10 cellular contexts compared by ENCODE assay signal in the genomic region with DNA sequence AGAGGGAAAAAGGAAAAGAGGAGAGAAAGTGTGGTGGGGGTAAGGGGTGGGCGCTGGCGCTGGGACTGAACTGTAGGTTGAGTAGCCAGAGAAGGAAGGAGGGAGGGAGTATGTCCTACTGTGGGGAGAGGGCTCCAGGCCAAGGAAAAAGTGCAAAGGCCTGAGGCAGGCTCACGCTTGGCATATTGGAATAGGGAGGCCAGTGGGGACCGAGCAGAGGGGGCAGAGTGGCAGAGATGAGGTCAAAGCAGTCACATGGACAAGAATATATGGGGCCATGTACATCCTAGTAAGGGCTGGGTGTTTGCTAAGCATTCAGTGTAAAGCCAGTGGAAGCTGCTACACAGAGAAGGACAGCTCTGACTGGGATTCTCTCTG. TPM values are rescaled to one million over a fixed set of nuclear protein-coding genes. Genes with fewer than 3 reads are reported as not detected.
DNase-seq lines count a peak whose midpoint lies in the region; ATAC-seq and TF ChIP-seq lines count a peak whose summit lies in the region.
"Had no signal": no experiment of that assay in that cellular context is flagged by ENCODE, and none has a peak within 500 bp of the region (broad histone marks: within the 10 kb centered on the region; RNA-seq: fewer than 3 reads in every experiment).

No MANE protein-coding gene starts in this region.

- H3K36me3 Mint-ChIP-seq in activated CD8-positive, alpha-beta T cell treated with anti-CD3 and anti-CD28 coated beads for 36 hours (ENCODE audit: low read depth), result peaks cover 19% of the 10 kb centered on the region
- H3K36me3 Mint-ChIP-seq in immature natural killer cell, result peaks cover 0 to 36% (median 28%) of the 10 kb centered on the region in 3 donors

- CTCF ChIA-PET in activated CD8-positive, alpha-beta T cell treated with anti-CD3 and anti-CD28 coated beads for 36 hours (lab: Charles Lee), result interaction anchor here (2.7 to 4.7 kb wide), 3 partner anchors 14 to 37 kb away, joined by 9 to 44 read pairs (median 31); no protein-coding TSS in a partner anchor

- peaks cover 90% of the 10 kb centered on the region for H3K4me1 Mint-ChIP-seq in activated CD8-positive, alpha-beta T cell treated with anti-CD3 and anti-CD28 coated beads for 36 hours (ENCODE audit: low read depth)
- H3K4me1 Mint-ChIP-seq in immature natural killer cell, result peaks cover 100% of the 10 kb centered on the region in 2 donors

- POLR2A ChIA-PET in activated CD8-positive, alpha-beta T cell treated with anti-CD3 and anti-CD28 coated beads for 36 hours (lab: Charles Lee), result interaction anchor here (0.7 to 5.6 kb wide), 10 partner anchors 7 to 54 kb away, joined by 3 to 27 read pairs (median 4); no protein-coding TSS in a partner anchor

- H3K27ac ChIP-seq in substantia nigra (ENCODE audit: low read depth, low read length, poor library complexity, severe bottlenecking), result peak overlapping the region; percentile 99

- ATAC-seq in activated CD8-positive, alpha-beta T cell treated with anti-CD3 and anti-CD28 coated beads for 36 hours, result no peak
- ATAC-seq in HG03135 (IDR thresholded peaks at IDR 0.05; ENCODE audit: unreplicated experiment) (no peak), GM18498 (IDR thresholded peaks at IDR 0.05; ENCODE audit: unreplicated experiment) (no peak)

- peak overlapping the region; percentile 74 for H3K27ac Mint-ChIP-seq in activated CD8-positive, alpha-beta T cell treated with anti-CD3 and anti-CD28 coated beads for 36 hours
- peak overlapping the region; percentile 93 to 99 (median 98) for H3K27ac Mint-ChIP-seq in immature natural killer cell

- no peaks in the 10 kb centered on the region for H3K9me3 Mint-ChIP-seq in activated CD8-positive, alpha-beta T cell treated with anti-CD3 and anti-CD28 coated beads for 36 hours
- H3K9me3 Mint-ChIP-seq in immature natural killer cell, result no peaks in the 10 kb centered on the region

- TF ChIP-seq CTCF in activated CD8-positive, alpha-beta T cell treated with anti-CD3 and anti-CD28 coated beads for 36 hours (IDR thresholded peaks at IDR 0.05), result no peak
- no peak for TF ChIP-seq CTCF in GM13976 (IDR thresholded peaks at IDR 0.05; ENCODE audit: borderline replicate concordance, control extremely low read depth, extremely low read depth, insufficient read depth, missing control alignments)

- no peaks in the 10 kb centered on the region for H3K27me3 Mint-ChIP-seq in activated CD8-positive, alpha-beta T cell treated with anti-CD3 and anti-CD28 coated beads for 36 hours
- H3K27me3 Mint-ChIP-seq in immature natural killer cell (ENCODE audit: low read depth in 3 of 3), result peaks cover 9 to 18% (median 15%) of the 10 kb centered on the region in 3 donors

- intact Hi-C loops in activated CD8-positive, alpha-beta T cell treated with anti-CD3 and anti-CD28 coated beads for 36 hours (cut with micrococcal nuclease), result no loop called here

- H3K4me3 Mint-ChIP-seq in activated CD8-positive, alpha-beta T cell treated with anti-CD3 and anti-CD28 coated beads for 36 hours, result no peak overlapping the region
- H3K4me3 Mint-ChIP-seq in immature natural killer cell, result peak overlapping the region; percentile 45 to 72 (median 61)

- DNase-seq in NCI-H146 (lab: John Stamatoyannopoulos, UW), result peak; percentile 20
- no peak for DNase-seq in NCI-H146 treated with DMSO at 0.1 percent for 48 hours (lab: John Stamatoyannopoulos, UW; ENCODE audit: unreplicated experiment)
- DNase-seq in activated CD8-positive, alpha-beta T cell treated with anti-CD3 and anti-CD28 coated beads for 36 hours, result no peak
- no peak for DNase-seq in immature natural killer cell
- DNase-seq in substantia nigra (lab: John Stamatoyannopoulos, UW), result no peak
- no peak for DNase-seq in GM13976 (ENCODE audit: low spot score)
- DNase-seq: 8988T, OCI-M1 had no signal

- in situ Hi-C loops in GM13976 (cut with MboI; ENCODE audit: low sequenced_read_pairs, unreplicated experiment), result no loop called here

RNA-seq across cellular contexts. Expression of a gene that starts 39.8 kb away (rescaled TPM):
- 10 to 100 TPM; 15.1 to 18.0 TPM for total RNA-seq in activated CD8-positive, alpha-beta T cell treated with anti-CD3 and anti-CD28 coated beads for 36 hours
- polyA plus RNA-seq in immature natural killer cell, result 10 to 100 TPM; 12.1 to 62.1 (median 23.8) TPM
